Comparison of ENCODE assay signal across 19 cellular contexts in the genomic region with DNA sequence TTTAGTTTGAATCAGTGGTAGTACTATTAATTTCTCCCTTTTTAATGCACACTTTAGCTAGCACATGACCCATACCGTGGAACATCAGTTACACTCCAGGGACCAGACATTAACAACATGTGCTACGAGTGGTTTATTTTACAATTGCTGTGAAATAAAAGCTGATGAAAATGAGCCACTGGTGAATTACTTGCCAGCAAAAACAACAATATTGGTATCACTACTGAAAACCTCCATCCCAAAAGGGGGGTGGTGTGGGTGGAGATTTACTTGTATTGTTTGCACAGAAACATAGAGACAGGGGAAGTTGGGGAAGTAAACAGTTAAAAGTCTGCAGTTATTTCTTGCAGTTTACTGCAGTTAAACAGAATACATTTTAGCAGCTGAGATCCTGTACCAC.
A peak's percentile ranks its signal among the peaks of the same experiment; 100 is the strongest.
DNase-seq lines count a peak whose midpoint lies in the region; ATAC-seq and TF ChIP-seq lines count a peak whose summit lies in the region.
"Had no signal": no experiment of that assay in that cellular context is flagged by ENCODE, and none has a peak within 500 bp of the region (broad histone marks: within the 10 kb centered on the region; RNA-seq: fewer than 3 reads in every experiment).

No MANE protein-coding gene starts in this region.

- ATAC-seq in left ventricle myocardium superior, result no peak

- peaks cover 9% of the 10 kb centered on the region for H3K36me3 Mint-ChIP-seq in progenitor cell of endocrine pancreas (ENCODE audit: insufficient read depth)
- H3K36me3 Mint-ChIP-seq: CD14-positive monocyte had no signal

- no peak overlapping the region for H3K9ac ChIP-seq in endocrine pancreas (ENCODE audit: control insufficient read depth, insufficient read depth, low read length)

- no peaks in the 10 kb centered on the region for H3K36me3 ChIP-seq in left ventricle myocardium inferior
- no peaks in the 10 kb centered on the region for H3K36me3 ChIP-seq in endocrine pancreas (ENCODE audit: control insufficient read depth, insufficient read depth, low read length)
- H3K36me3 ChIP-seq: HAP-1, Peyer's patch had no signal

- H3K4me1 ChIP-seq in left ventricle myocardium inferior (peaks cover 19% of the 10 kb centered on the region), endocrine pancreas (ENCODE audit: control insufficient read depth, insufficient read depth, low read length) (peaks cover 26% of the 10 kb centered on the region)
- H3K4me1 ChIP-seq: Peyer's patch had no signal

- H3K4me3 ChIP-seq in left ventricle myocardium inferior, result no peak overlapping the region
- peak overlapping the region; percentile 26 for H3K4me3 ChIP-seq in endocrine pancreas (ENCODE audit: control insufficient read depth, insufficient read depth, low read length)
- H3K4me3 ChIP-seq: HAP-1, Peyer's patch had no signal

- no peaks in the 10 kb centered on the region for H3K27me3 Mint-ChIP-seq in progenitor cell of endocrine pancreas

- H3K4me3 Mint-ChIP-seq in progenitor cell of endocrine pancreas (ENCODE audit: low read depth), result no peak overlapping the region
- H3K4me3 Mint-ChIP-seq: CD14-positive monocyte had no signal

- intact Hi-C loops in left ventricle myocardium inferior (cut with micrococcal nuclease), result no loop called here
- intact Hi-C loops in left ventricle myocardium superior (cut with micrococcal nuclease), result no loop called here

- TF ChIP-seq CTCF in left ventricle myocardium inferior (IDR thresholded peaks at IDR 0.05; ENCODE audit: borderline replicate concordance) (no peak), RWPE1 (conservative IDR thresholded peaks at IDR 0.05; ENCODE audit: low read depth) (no peak), progenitor cell of endocrine pancreas (IDR thresholded peaks at IDR 0.05; ENCODE audit: unreplicated experiment) (no peak)

- CTCF ChIA-PET in RWPE1 (lab: Yijun Ruan, JAX), result no interaction called here

- H3K9me3 ChIP-seq in left ventricle myocardium inferior (replicated peaks) (peaks cover 13% of the 10 kb centered on the region), endocrine pancreas (ENCODE audit: control insufficient read depth, low read length) (no peaks in the 10 kb centered on the region)
- H3K9me3 ChIP-seq: HAP-1, Peyer's patch had no signal

- H3K4me1 Mint-ChIP-seq in progenitor cell of endocrine pancreas (ENCODE audit: low read depth), result peaks cover 37% of the 10 kb centered on the region
- H3K4me1 Mint-ChIP-seq: CD14-positive monocyte had no signal

- H3K27ac ChIP-seq in left ventricle myocardium inferior (replicated peaks) (peak overlapping the region; percentile 48), RWPE1 (no peak overlapping the region)
- H3K27ac ChIP-seq: 22Rv1, Peyer's patch had no signal

- DNase-seq in DMS153 (lab: John Stamatoyannopoulos, UW) (peak; percentile 14), DMS153 treated with DMSO at 0.1 percent for 48 hours (lab: John Stamatoyannopoulos, UW; ENCODE audit: unreplicated experiment) (no peak), left ventricle myocardium inferior (no peak), left ventricle myocardium superior (no peak), RWPE1 (ENCODE audit: low spot score) (no peak), RKO (ENCODE audit: low spot score) (no peak), progenitor cell of endocrine pancreas (ENCODE audit: low spot score, unreplicated experiment) (no peak)
- DNase-seq: AML-193, GDM1, IMR-90, NCI-H187 treated with DMSO at 0.1 percent for 48 hours, NCI-H510A, Peyer's patch, Right ventricle myocardium superior, SW 1271 had no signal

- no peak overlapping the region for H3K27ac Mint-ChIP-seq in progenitor cell of endocrine pancreas
- H3K27ac Mint-ChIP-seq: CD14-positive monocyte had no signal

- POLR2A ChIA-PET in RWPE1 (lab: Yijun Ruan, JAX; ENCODE audit: low non-redundant PET), result no interaction called here

- H3K27me3 ChIP-seq in left ventricle myocardium inferior (ENCODE audit: low read depth), result no peaks in the 10 kb centered on the region
- no peaks in the 10 kb centered on the region for H3K27me3 ChIP-seq in endocrine pancreas (ENCODE audit: control insufficient read depth, insufficient read depth, low read length)
- H3K27me3 ChIP-seq: Peyer's patch had no signal

- H3K9me3 Mint-ChIP-seq in progenitor cell of endocrine pancreas (ENCODE audit: low read depth), result peaks cover 12% of the 10 kb centered on the region
